In the genomic region with DNA sequence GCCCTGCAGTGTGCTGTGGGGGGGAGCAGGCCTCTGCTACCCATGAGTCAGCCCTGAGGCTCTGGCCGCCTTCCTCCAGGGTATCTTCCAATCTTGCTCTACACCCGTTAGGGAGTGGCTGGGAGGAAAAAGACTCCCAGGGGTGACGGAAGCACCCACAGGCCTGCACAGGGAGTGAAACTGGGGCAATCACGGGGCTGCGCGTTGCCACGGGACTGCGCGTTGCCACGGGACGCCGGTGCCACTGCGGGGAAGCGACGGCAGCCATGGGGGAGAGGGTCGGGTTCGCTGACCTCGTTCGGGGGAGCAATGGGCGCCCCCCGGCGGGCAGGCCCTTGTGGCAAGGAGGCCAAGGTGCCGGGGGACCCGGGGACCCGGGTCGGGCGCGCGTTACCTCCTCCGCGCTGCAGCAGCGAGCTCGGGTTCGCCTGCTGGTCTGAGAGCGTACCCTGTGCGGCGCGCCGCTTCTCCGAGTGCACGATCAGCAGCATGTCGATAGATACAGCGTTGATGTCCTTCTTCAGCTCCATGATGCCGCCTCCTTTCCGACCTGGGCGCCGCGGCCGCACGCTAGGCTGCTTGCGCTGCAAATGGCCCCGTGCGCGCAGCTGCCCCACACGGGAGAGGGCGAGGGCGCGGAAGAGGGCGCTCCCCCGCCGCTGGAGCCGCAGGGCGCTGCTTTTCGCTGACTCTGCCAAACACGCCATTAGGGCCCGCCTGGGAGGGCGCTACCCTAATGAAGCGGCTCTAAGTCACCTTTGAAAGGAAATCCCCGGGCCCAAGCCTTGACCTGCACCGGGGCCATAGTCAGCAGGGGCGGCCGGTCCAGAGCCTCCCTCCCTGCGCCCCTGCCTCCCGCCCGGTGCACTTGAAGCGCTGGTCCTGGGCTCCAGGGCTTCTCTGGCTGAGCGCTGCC, we compare ENCODE assay signal across 1 cellular context.
TF ChIP-seq lines count a peak whose summit lies in the region.

A gene with protein sequence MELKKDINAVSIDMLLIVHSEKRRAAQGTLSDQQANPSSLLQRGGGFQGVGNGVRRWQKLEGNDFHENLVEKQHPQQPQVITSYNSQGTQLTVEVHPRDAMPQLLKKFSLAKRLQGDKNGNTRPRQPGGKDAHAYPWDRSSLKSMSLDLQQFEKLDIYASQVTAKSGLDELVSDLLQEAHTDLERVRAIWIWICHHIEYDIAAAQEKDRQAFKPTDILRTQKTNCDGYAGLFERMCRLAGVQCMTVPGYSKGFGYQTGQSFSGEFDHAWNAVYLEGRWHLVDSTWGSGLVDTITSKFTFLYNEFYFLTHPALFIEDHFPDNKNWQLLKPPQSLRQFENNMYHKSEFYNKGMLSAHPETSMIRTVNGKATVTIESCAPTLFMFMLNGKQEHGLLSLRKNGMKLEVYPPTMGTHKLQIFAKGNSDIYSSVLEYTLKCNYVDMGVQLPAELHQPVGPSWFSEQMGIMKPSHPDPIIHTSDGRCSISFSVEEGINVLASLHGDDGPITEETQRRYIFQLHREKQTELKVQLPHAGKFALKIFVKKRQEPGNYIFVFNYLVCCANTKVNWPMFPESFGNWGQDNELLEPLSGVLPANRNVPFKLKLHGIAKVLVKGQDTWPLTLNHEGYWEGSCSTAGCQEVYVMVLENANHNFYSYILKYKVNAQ (minus strand): TSS at position 592 of the 916 bp plus-strand sequence. CDS start 62 bp downstream, at position 530.

TF ChIP-seq in IMR-90, 13 proteins besides CTCF, POLR2A, EP300 and RAD21:
- TF ChIP-seq FOS (IDR thresholded peaks at IDR 0.05; ENCODE audit: low read depth, low read length) (no peak), MAFK (IDR thresholded peaks at IDR 0.05; ENCODE audit: low read depth, low read length) (peak; percentile 80), CHD1 (IDR thresholded peaks at IDR 0.05; ENCODE audit: low read depth, low read length) (no peak), ELK1 (IDR thresholded peaks at IDR 0.05; ENCODE audit: borderline replicate concordance, low read depth, low read length) (no peak)
